25 cellular contexts compared by ENCODE assay signal in the genomic region with DNA sequence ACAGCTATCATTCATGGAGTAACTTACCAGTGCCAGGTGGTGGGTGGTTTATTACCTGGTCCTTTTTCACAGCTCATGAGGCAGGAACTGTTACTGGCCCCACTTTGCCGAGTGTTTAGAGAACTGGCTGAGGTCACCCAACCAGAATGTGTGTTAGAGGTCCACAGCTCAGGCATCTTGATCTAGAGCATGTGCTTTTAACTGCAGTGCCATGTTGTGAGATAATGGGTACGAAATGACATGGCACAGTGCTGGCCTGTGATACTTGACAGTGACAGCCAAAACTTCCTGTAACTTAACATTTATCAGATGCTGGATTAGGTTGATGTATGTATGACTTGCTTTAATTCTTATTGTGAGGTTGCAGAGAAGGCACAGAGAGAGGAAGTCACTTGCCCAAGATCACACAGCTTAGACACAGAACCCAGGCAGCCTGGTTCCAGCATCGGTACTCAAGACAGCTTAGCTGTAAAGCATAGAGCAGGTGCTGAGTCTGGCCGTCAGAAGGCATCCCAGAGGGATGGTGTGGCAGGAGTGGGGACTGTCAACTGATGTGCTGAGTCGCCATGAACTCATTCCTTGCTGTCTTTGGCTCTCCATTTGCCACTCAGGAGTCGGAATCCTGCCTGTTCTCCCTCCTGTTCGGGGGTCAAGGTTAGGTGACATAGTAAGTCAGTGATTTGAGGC. TPM values are rescaled to one million over a fixed set of nuclear protein-coding genes. Genes with fewer than 3 reads are reported as not detected.
A peak's percentile ranks its signal among the peaks of the same experiment; 100 is the strongest.
DNase-seq lines count a peak whose midpoint lies in the region; ATAC-seq, FAIRE-seq and TF ChIP-seq lines count a peak whose summit lies in the region.
"Had no signal": no experiment of that assay in that cellular context is flagged by ENCODE, and none has a peak within 500 bp of the region (broad histone marks: within the 10 kb centered on the region; RNA-seq: fewer than 3 reads in every experiment).

No MANE protein-coding gene starts in this region.

- 79% methylated on average over 7 of the region's 7 CpGs for WGBS in right cardiac atrium
- WGBS in spleen, 5 donors: 82 to 97% (median 86%) methylated on average over 7 of the region's 7 CpGs

- H3K27me3 ChIP-seq in Loucy (ENCODE audit: insufficient read depth, low read length, poor library complexity, severe bottlenecking) (no peaks in the 10 kb centered on the region), bronchial epithelial cell (ENCODE audit: control insufficient read depth, insufficient read depth, low read length) (no peaks in the 10 kb centered on the region), right cardiac atrium (ENCODE audit: control insufficient read depth, insufficient read depth) (no peaks in the 10 kb centered on the region), spleen (replicated peaks in 1 of 7) (no peaks in the 10 kb centered on the region), WERI-Rb-1 (ENCODE audit: insufficient read depth, low read depth, severe bottlenecking) (no peaks in the 10 kb centered on the region)
- H3K27me3 ChIP-seq: Peyer's patch, suprapubic skin, uterus had no signal

- H4K20me1 ChIP-seq in Loucy (ENCODE audit: insufficient read depth, low read length, poor library complexity, severe bottlenecking): peaks cover 84% of the 10 kb centered on the region

- TF ChIP-seq POLR2A in spleen (IDR thresholded peaks at IDR 0.05): no peak

- no peaks in the 10 kb centered on the region for H3F3A ChIP-seq in Loucy (ENCODE audit: low read depth)

- H3K9me2 ChIP-seq in Loucy (replicated peaks; ENCODE audit: low read depth, low read length): no peaks in the 10 kb centered on the region

- ATAC-seq in right cardiac atrium (peak in 1 of 2 donors; percentile 18), GM21825 (IDR thresholded peaks at IDR 0.05; ENCODE audit: unreplicated experiment) (no peak)
- ATAC-seq: naive thymus-derived CD8-positive, alpha-beta T cell; stimulated activated naive B cell treated with anti-CD40 and anti-IgM and Interleukin-4, amounts not matched to agents 10 μg/mL and 1 μg/mL and 100 μg/mL, for 72 hours had no signal

- TF ChIP-seq CTCF in Loucy (conservative IDR thresholded peaks at IDR 0.05; ENCODE audit: low read length): no peak
- TF ChIP-seq CTCF in bronchial epithelial cell (IDR thresholded peaks at IDR 0.05; ENCODE audit: insufficient read depth, low read length, severe bottlenecking): no peak
- no peak for TF ChIP-seq CTCF in spleen (IDR thresholded peaks at IDR 0.05 in 8 of 11, conservative IDR thresholded peaks at IDR 0.05 in 3 of 11)
- no peak for TF ChIP-seq CTCF in WERI-Rb-1 (IDR thresholded peaks at IDR 0.05; ENCODE audit: low read depth, low read length)

- H3K4me1 ChIP-seq in Loucy (ENCODE audit: insufficient read depth, low read length, poor library complexity, severe bottlenecking) (peaks cover 25% of the 10 kb centered on the region), right cardiac atrium (ENCODE audit: control insufficient read depth, insufficient read depth, low read length) (no peaks in the 10 kb centered on the region), spleen (peaks cover 0 to 25% (median 3%) of the 10 kb centered on the region in 6 donors)
- H3K4me1 ChIP-seq: Peyer's patch, suprapubic skin, uterus had no signal

- H3K79me2 ChIP-seq in Loucy (ENCODE audit: insufficient read depth, low read length): peaks cover 94% of the 10 kb centered on the region

- H3K27ac ChIP-seq in right cardiac atrium (ENCODE audit: low read length) (peak overlapping the region; percentile 42), spleen (no peak overlapping the region), WERI-Rb-1 (no peak overlapping the region)
- H3K27ac ChIP-seq: Peyer's patch, suprapubic skin, uterus had no signal

- intact Hi-C loops in right cardiac atrium (cut with DNase I) (no loop called here), spleen (cut with DNase I; ENCODE audit: low total_unique reads) (no loop called here)

- H2AFZ ChIP-seq in Loucy (ENCODE audit: low read length): no peak overlapping the region

- H3K9ac ChIP-seq in Loucy (ENCODE audit: low read depth, low read length, poor library complexity, severe bottlenecking): no peak overlapping the region

- H3K4me3 ChIP-seq in Loucy (ENCODE audit: low read length, poor library complexity, severe bottlenecking) (no peak overlapping the region), bronchial epithelial cell (ENCODE audit: low read depth, low read length) (no peak overlapping the region), right cardiac atrium (ENCODE audit: low read length) (no peak overlapping the region), spleen (no peak overlapping the region), WERI-Rb-1 (ENCODE audit: low read depth, low read length) (no peak overlapping the region)
- H3K4me3 ChIP-seq: Peyer's patch, suprapubic skin, uterus had no signal

- FAIRE-seq in bronchial epithelial cell (lab: Jason Lieb, UNC): peak; percentile 89
- FAIRE-seq: frontal cortex, TTC549 had no signal

- H3K36me3 ChIP-seq in Loucy (ENCODE audit: insufficient read depth, low read length) (peaks cover 86% of the 10 kb centered on the region; the same call in 1 of the 2 replicates), bronchial epithelial cell (ENCODE audit: control insufficient read depth, insufficient read depth, low read length) (peaks cover 11% of the 10 kb centered on the region), spleen (peaks cover 0 to 98% (median 46%) of the 10 kb centered on the region in 6 donors), WERI-Rb-1 (peaks cover 92% of the 10 kb centered on the region)
- H3K36me3 ChIP-seq: uterus had no signal

- no peaks in the 10 kb centered on the region for H3K9me3 ChIP-seq in Loucy (ENCODE audit: insufficient read depth, low read depth, low read length)
- H3K9me3 ChIP-seq in right cardiac atrium (ENCODE audit: control insufficient read depth, low read length): no peaks in the 10 kb centered on the region
- H3K9me3 ChIP-seq in spleen: no peaks in the 10 kb centered on the region
- no peaks in the 10 kb centered on the region for H3K9me3 ChIP-seq in WERI-Rb-1 (ENCODE audit: severe bottlenecking)
- H3K9me3 ChIP-seq: Peyer's patch, suprapubic skin, uterus had no signal

- peak overlapping the region; percentile 41 for H3K4me2 ChIP-seq in Loucy (ENCODE audit: low read depth, low read length, poor library complexity, severe bottlenecking)

- DNase-seq in bronchial epithelial cell (ENCODE audit: low read depth) (no peak), right cardiac atrium (no peak), spleen (peak; percentile 21), WERI-Rb-1 (no peak), C1 segment of cervical spinal cord (lab: John Stamatoyannopoulos, UW) (no peak)
- DNase-seq: activated CD4-positive, alpha-beta T cell treated with anti-CD3 and anti-CD28 coated beads for 4 hours; activated naive CD4-positive, alpha-beta T cell treated with anti-CD3 and anti-CD28 coated beads, Interleukin-2, amount 50 U/mL, for 16 hours; CD4-positive, CD25-positive, alpha-beta regulatory T cell; cortex of kidney; immature natural killer cell; KG1; naive thymus-derived CD8-positive, alpha-beta T cell; NCI-H1417 treated with DMSO at 0.1 percent for 48 hours; NCI-H2081 treated with DMSO at 0.1 percent for 48 hours; NCI-H345; NCI-H748 treated with DMSO at 0.1 percent for 48 hours; stimulated activated CD4-positive, alpha-beta T cell treated with anti-CD3 and anti-CD28 coated beads, Interleukin-4, amount 100 ng/mL, for 1 hour; stimulated activated naive B cell treated with anti-CD40 and anti-IgM and Interleukin-4, amounts not matched to agents 10 μg/mL and 1 μg/mL and 100 μg/mL, for 72 hours; uterus had no signal

RNA-seq across cellular contexts. Expression of gene MCM2, which starts 9.6 kb away (rescaled TPM):
- total RNA-seq in bronchial epithelial cell (8.3 and 16.6 TPM in 2 replicates), right cardiac atrium (1 to 10 TPM; 4.0 to 7.9 (median 6.1) TPM), spleen (10 to 100 TPM in 6 of 7 donors, 1 to 10 TPM in 1; 7.4 to 23.5 (median 18.2) TPM)
- polyA plus RNA-seq in right cardiac atrium (3.2 TPM), spleen (10 to 100 TPM in 2 of 3 donors, 1 to 10 TPM in 1; 5.5 to 14.3 (median 11.4) TPM)

RNA-seq across cellular contexts. Expression of gene TPRA1, which starts 17.3 kb away (rescaled TPM):
- 27.5 and 38.4 TPM in 2 replicates for total RNA-seq in bronchial epithelial cell
- total RNA-seq in right cardiac atrium: 10 to 100 TPM; 18.5 to 23.7 (median 20.1) TPM
- polyA plus RNA-seq in right cardiac atrium: 17.9 TPM
- total RNA-seq in spleen: 10 to 100 TPM; 27.2 to 42.3 (median 31.8) TPM
- 10 to 100 TPM; 16.1 to 29.6 (median 27.6) TPM for polyA plus RNA-seq in spleen

RNA-seq across cellular contexts. Expression of gene PODXL2, which starts 21.2 kb away (rescaled TPM):
- total RNA-seq in bronchial epithelial cell (1.8 and 3.4 TPM in 2 replicates), right cardiac atrium (1 to 10 TPM; 1.5 to 3.0 (median 2.1) TPM), spleen (1 to 10 TPM in 6 of 7 donors, under 1 TPM in 1; 0.77 to 3.1 (median 2.5) TPM)
- polyA plus RNA-seq in right cardiac atrium (2.0 TPM), spleen (1 to 10 TPM in 2 of 3 donors, under 1 TPM in 1; 0.87 to 2.7 (median 1.4) TPM)
